In genomic region chr7:44764665-44765578, GRCh38 we compare ENCODE assay signal across 1 cellular context.
TF ChIP-seq lines count a peak whose summit lies in the region.

No MANE protein-coding gene starts in this region.

TF ChIP-seq in SK-N-SH treated with all-trans-retinoic acid at 6 μM for 48 hours, 23 proteins besides CTCF, POLR2A, EP300 and RAD21 (continued from another document):
- no peak for TF ChIP-seq TSHZ2 (CRISPR knock-in tag; IDR thresholded peaks at IDR 0.05)
- TF ChIP-seq SNAI2 (CRISPR knock-in tag; IDR thresholded peaks at IDR 0.05), result no peak
- no peak for TF ChIP-seq OSR1 (CRISPR knock-in tag; IDR thresholded peaks at IDR 0.05)
- TF ChIP-seq ZFP3 (CRISPR knock-in tag; IDR thresholded peaks at IDR 0.05), result no peak
- TF ChIP-seq BACH2 (CRISPR knock-in tag; IDR thresholded peaks at IDR 0.05; ENCODE audit: borderline replicate concordance), result no peak
- TF ChIP-seq ESRRG (CRISPR knock-in tag; IDR thresholded peaks at IDR 0.05), result no peak
- TF ChIP-seq TCF4 (CRISPR knock-in tag; IDR thresholded peaks at IDR 0.05; ENCODE audit: borderline replicate concordance), result no peak
- no peak for TF ChIP-seq CSRNP3 (CRISPR knock-in tag; IDR thresholded peaks at IDR 0.05)
- TF ChIP-seq ZNF8 (CRISPR knock-in tag; IDR thresholded peaks at IDR 0.05), result no peak
